1 cellular context compared by ENCODE assay signal in genomic region chr5:57456531-57457135, GRCh38.
TF ChIP-seq lines count a peak whose summit lies in the region.

No MANE protein-coding gene starts in this region.

TF ChIP-seq in GM23338, 12 proteins besides CTCF, POLR2A, EP300 and RAD21:
- TF ChIP-seq, protein P1, sequence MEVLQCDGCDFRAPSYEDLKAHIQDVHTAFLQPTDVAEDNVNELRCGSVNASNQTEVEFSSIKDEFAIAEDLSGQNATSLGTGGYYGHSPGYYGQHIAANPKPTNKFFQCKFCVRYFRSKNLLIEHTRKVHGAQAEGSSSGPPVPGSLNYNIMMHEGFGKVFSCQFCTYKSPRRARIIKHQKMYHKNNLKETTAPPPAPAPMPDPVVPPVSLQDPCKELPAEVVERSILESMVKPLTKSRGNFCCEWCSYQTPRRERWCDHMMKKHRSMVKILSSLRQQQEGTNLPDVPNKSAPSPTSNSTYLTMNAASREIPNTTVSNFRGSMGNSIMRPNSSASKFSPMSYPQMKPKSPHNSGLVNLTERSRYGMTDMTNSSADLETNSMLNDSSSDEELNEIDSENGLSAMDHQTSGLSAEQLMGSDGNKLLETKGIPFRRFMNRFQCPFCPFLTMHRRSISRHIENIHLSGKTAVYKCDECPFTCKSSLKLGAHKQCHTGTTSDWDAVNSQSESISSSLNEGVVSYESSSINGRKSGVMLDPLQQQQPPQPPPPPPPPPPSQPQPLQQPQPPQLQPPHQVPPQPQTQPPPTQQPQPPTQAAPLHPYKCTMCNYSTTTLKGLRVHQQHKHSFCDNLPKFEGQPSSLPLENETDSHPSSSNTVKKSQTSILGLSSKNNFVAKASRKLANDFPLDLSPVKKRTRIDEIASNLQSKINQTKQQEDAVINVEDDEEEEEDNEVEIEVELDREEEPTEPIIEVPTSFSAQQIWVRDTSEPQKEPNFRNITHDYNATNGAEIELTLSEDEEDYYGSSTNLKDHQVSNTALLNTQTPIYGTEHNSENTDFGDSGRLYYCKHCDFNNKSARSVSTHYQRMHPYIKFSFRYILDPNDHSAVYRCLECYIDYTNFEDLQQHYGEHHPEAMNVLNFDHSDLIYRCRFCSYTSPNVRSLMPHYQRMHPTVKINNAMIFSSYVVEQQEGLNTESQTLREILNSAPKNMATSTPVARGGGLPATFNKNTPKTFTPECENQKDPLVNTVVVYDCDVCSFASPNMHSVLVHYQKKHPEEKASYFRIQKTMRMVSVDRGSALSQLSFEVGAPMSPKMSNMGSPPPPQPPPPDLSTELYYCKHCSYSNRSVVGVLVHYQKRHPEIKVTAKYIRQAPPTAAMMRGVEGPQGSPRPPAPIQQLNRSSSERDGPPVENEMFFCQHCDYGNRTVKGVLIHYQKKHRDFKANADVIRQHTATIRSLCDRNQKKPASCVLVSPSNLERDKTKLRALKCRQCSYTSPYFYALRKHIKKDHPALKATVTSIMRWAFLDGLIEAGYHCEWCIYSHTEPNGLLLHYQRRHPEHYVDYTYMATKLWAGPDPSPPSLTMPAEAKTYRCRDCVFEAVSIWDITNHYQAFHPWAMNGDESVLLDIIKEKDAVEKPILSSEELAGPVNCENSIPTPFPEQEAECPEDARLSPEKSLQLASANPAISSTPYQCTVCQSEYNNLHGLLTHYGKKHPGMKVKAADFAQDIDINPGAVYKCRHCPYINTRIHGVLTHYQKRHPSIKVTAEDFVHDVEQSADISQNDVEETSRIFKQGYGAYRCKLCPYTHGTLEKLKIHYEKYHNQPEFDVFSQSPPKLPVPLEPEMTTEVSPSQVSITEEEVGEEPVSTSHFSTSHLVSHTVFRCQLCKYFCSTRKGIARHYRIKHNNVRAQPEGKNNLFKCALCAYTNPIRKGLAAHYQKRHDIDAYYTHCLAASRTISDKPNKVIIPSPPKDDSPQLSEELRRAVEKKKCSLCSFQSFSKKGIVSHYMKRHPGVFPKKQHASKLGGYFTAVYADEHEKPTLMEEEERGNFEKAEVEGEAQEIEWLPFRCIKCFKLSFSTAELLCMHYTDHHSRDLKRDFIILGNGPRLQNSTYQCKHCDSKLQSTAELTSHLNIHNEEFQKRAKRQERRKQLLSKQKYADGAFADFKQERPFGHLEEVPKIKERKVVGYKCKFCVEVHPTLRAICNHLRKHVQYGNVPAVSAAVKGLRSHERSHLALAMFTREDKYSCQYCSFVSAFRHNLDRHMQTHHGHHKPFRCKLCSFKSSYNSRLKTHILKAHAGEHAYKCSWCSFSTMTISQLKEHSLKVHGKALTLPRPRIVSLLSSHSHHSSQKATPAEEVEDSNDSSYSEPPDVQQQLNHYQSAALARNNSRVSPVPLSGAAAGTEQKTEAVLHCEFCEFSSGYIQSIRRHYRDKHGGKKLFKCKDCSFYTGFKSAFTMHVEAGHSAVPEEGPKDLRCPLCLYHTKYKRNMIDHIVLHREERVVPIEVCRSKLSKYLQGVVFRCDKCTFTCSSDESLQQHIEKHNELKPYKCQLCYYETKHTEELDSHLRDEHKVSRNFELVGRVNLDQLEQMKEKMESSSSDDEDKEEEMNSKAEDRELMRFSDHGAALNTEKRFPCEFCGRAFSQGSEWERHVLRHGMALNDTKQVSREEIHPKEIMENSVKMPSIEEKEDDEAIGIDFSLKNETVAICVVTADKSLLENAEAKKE (CRISPR knock-in tag; IDR thresholded peaks at IDR 0.05), result no peak
- no peak for TF ChIP-seq POLR2AphosphoS5 (IDR thresholded peaks at IDR 0.05; ENCODE audit: low read depth)
- no peak for TF ChIP-seq CREB1 (CRISPR knock-in tag; IDR thresholded peaks at IDR 0.05; ENCODE audit: low read depth)
- no peak for TF ChIP-seq ZNF114 (CRISPR knock-in tag; IDR thresholded peaks at IDR 0.05)
- no peak for TF ChIP-seq JUNB (IDR thresholded peaks at IDR 0.05; ENCODE audit: unreplicated experiment)
- no peak for TF ChIP-seq EZH2phosphoT487 (IDR thresholded peaks at IDR 0.05; ENCODE audit: unreplicated experiment)
- no peak for TF ChIP-seq ZNF331 (CRISPR knock-in tag; IDR thresholded peaks at IDR 0.05; ENCODE audit: low read depth)
- no peak for TF ChIP-seq STAT1 (IDR thresholded peaks at IDR 0.05; ENCODE audit: unreplicated experiment)
- TF ChIP-seq, protein P2, sequence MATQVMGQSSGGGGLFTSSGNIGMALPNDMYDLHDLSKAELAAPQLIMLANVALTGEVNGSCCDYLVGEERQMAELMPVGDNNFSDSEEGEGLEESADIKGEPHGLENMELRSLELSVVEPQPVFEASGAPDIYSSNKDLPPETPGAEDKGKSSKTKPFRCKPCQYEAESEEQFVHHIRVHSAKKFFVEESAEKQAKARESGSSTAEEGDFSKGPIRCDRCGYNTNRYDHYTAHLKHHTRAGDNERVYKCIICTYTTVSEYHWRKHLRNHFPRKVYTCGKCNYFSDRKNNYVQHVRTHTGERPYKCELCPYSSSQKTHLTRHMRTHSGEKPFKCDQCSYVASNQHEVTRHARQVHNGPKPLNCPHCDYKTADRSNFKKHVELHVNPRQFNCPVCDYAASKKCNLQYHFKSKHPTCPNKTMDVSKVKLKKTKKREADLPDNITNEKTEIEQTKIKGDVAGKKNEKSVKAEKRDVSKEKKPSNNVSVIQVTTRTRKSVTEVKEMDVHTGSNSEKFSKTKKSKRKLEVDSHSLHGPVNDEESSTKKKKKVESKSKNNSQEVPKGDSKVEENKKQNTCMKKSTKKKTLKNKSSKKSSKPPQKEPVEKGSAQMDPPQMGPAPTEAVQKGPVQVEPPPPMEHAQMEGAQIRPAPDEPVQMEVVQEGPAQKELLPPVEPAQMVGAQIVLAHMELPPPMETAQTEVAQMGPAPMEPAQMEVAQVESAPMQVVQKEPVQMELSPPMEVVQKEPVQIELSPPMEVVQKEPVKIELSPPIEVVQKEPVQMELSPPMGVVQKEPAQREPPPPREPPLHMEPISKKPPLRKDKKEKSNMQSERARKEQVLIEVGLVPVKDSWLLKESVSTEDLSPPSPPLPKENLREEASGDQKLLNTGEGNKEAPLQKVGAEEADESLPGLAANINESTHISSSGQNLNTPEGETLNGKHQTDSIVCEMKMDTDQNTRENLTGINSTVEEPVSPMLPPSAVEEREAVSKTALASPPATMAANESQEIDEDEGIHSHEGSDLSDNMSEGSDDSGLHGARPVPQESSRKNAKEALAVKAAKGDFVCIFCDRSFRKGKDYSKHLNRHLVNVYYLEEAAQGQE (IDR thresholded peaks at IDR 0.05; ENCODE audit: unreplicated experiment), result no peak
- TF ChIP-seq EZH2 (IDR thresholded peaks at IDR 0.05; ENCODE audit: low read depth, unreplicated experiment), result no peak
- no peak for TF ChIP-seq ETS1 (IDR thresholded peaks at IDR 0.05)
- no peak for TF ChIP-seq NANOG (IDR thresholded peaks at IDR 0.05; ENCODE audit: borderline replicate concordance)
